Comparison of ENCODE assay signal across 10 cellular contexts in genomic region chr11:64263021-64263946, GRCh38.
A peak's percentile ranks its signal among the peaks of the same experiment; 100 is the strongest.
DNase-seq lines count a peak whose midpoint lies in the region; ATAC-seq and TF ChIP-seq lines count a peak whose summit lies in the region.
"Had no signal": no experiment of that assay in that cellular context is flagged by ENCODE, and none has a peak within 500 bp of the region (broad histone marks: within the 10 kb centered on the region; RNA-seq: fewer than 3 reads in every experiment).

No MANE protein-coding gene starts in this region.

- ATAC-seq in HG02610 (IDR thresholded peaks at IDR 0.05; ENCODE audit: unreplicated experiment), result no peak

- DNase-seq in ELR (ENCODE audit: low read depth) (peak; percentile 95), left kidney (ENCODE audit: low read depth, low spot score) (peak; percentile 87)
- DNase-seq in activated CD4-positive, alpha-beta T cell treated with anti-CD3 and anti-CD28 coated beads, Interleukin-2, amount 50 U/mL, for 1 hour, result no peak
- no peak for DNase-seq in activated CD4-positive, alpha-beta T cell treated with anti-CD3 and anti-CD28 coated beads for 4 hours
- DNase-seq: activated CD4-positive, CD25-positive, alpha-beta regulatory T cell treated with anti-CD3 and anti-CD28 coated beads, Interleukin-2, amount 50 U/mL, for 72 hours; activated effector memory CD4-positive, alpha-beta T cell treated with Interleukin-2 at 50 U/mL for 16 hours; colonic mucosa had no signal

- H3K27ac ChIP-seq in VCaP, result peak overlapping the region; percentile 100; the same call in 1 of the 2 replicates
- H3K27ac ChIP-seq: C4-2B, colonic mucosa had no signal

- TF ChIP-seq CTCF in VCaP (conservative IDR thresholded peaks at IDR 0.05), result peak; percentile 56

Comparison
In these comparisons a context has a peak if more than half of its experiments do, and no peak if none do; other contexts are left out.
1. DNase-seq: peak in ELR (single experiment) and left kidney (single experiment); none in activated CD4-positive, alpha-beta T cell treated with anti-CD3 and anti-CD28 coated beads, Interleukin-2, amount 50 U/mL, for 1 hour (single experiment) and activated CD4-positive, alpha-beta T cell treated with anti-CD3 and anti-CD28 coated beads for 4 hours (0 of 2).